Comparison of ENCODE assay signal across 11 cellular contexts in the genomic region with DNA sequence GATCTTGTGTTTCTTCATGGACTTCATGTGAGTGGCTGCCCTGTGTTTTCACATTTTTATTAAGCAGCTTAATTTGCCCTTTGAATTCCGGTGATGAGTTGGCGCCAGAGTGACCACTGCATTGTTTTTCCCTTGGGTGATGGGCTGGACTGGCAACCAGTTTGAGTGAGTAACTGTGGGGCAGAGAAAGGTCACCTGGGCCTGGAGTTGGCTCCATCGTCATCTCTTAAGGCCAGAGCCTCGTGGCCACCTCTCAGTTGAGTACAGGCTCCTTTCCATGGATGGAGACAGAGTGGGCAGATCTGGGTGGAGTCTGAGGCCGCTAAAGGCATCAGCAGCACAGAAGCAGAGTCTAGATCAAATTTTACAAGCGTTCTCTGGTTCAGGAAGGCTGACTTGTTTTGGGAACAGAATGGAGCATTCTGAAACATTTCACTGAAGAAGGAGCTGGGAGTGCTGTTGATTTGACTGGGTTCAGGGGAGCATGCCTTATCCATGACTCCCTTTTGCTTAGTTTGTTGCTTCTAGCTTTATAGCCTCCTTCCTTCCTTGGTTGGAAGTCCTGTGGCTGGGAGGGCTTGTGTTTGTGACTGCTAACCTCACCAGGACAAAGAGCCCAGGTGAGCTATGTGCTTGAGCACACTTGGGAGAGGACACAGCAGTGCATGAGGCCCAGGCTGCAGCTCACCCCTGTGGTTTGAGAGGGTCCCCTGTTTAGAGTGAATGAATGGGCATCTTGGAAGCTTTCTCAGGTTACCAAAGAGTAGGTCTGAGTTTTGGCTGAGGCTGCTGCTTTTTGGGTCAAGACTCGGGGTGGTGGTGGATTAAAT. TPM values are rescaled to one million over a fixed set of nuclear protein-coding genes. Genes with fewer than 3 reads are reported as not detected.
DNase-seq lines count a peak whose midpoint lies in the region; ATAC-seq and TF ChIP-seq lines count a peak whose summit lies in the region.
"Had no signal": no experiment of that assay in that cellular context is flagged by ENCODE, and none has a peak within 500 bp of the region (broad histone marks: within the 10 kb centered on the region; RNA-seq: fewer than 3 reads in every experiment).

No MANE protein-coding gene starts in this region.

- POLR2A ChIA-PET in PC-9 (lab: Charles Lee; ENCODE audit: unreplicated experiment): no interaction called here

- H3K4me1 Mint-ChIP-seq in Calu3 (ENCODE audit: low read depth, unreplicated experiment): peaks cover 55% of the 10 kb centered on the region

- peaks cover 48% of the 10 kb centered on the region for H3K4me1 ChIP-seq in PC-9 (replicated peaks; ENCODE audit: insufficient read depth)

- TF ChIP-seq CTCF in Calu3 (IDR thresholded peaks at IDR 0.05; ENCODE audit: unreplicated experiment) (no peak), PC-9 (conservative IDR thresholded peaks at IDR 0.05) (no peak), fibroblast of mammary gland (conservative IDR thresholded peaks at IDR 0.05; ENCODE audit: control insufficient read depth, insufficient read depth, low read depth, low read length) (no peak)

- H3K27me3 ChIP-seq in PC-9 (ENCODE audit: insufficient read depth, low read depth): no peaks in the 10 kb centered on the region
- H3K27me3 ChIP-seq: suprapubic skin had no signal

- DNase-seq in Calu3 (peak; percentile 21), PC-9 (peak in 1 of 2 experiments; percentile 57), fibroblast of mammary gland (ENCODE audit: low read depth) (peak; percentile 64), pulmonary artery endothelial cell (ENCODE audit: low read depth, low spot score) (peak; percentile 64), COLO829 (ENCODE audit: low spot score) (no peak), erythroblast (lab: John Stamatoyannopoulos, UW) (no peak)
- DNase-seq: activated CD4-positive, alpha-beta memory T cell treated with anti-CD3 and anti-CD28 coated beads, Interleukin-2, amount 10 ng/mL, durations not matched to agents 7 days and 5 days; activated naive CD4-positive, alpha-beta T cell treated with Interleukin-2 at 50 U/mL for 16 hours had no signal

- peaks cover 52% of the 10 kb centered on the region for H3K36me3 Mint-ChIP-seq in Calu3 (ENCODE audit: insufficient read depth, unreplicated experiment)

- H3K27me3 Mint-ChIP-seq in Calu3 (ENCODE audit: unreplicated experiment): no peaks in the 10 kb centered on the region
- H3K27me3 Mint-ChIP-seq: activated CD4-positive, alpha-beta memory T cell treated with anti-CD3 and anti-CD28 coated beads, Interleukin-2, amount 10 ng/mL, durations not matched to agents 7 days and 5 days had no signal

- peaks cover 96% of the 10 kb centered on the region for H3K79me2 ChIP-seq in PC-9 (ENCODE audit: low read depth)

- no peak overlapping the region for H3K27ac Mint-ChIP-seq in Calu3 (ENCODE audit: unreplicated experiment)
- H3K27ac Mint-ChIP-seq: activated CD4-positive, alpha-beta memory T cell treated with anti-CD3 and anti-CD28 coated beads, Interleukin-2, amount 10 ng/mL, durations not matched to agents 7 days and 5 days had no signal

- peaks cover 5% of the 10 kb centered on the region; the same call in 1 of the 2 replicates for H3F3A ChIP-seq in PC-9 (ENCODE audit: insufficient read depth, low read depth)

- CTCF ChIA-PET in Calu3 (lab: Charles Lee) (no interaction called here), PC-9 (lab: Charles Lee) (no interaction called here)

- no peak overlapping the region for H3K4me3 ChIP-seq in PC-9
- no peak overlapping the region for H3K4me3 ChIP-seq in fibroblast of mammary gland (ENCODE audit: control insufficient read depth, low read depth, low read length)
- H3K4me3 ChIP-seq: suprapubic skin had no signal

- H3K9me2 ChIP-seq in PC-9 (ENCODE audit: insufficient read depth): no peaks in the 10 kb centered on the region

- no peaks in the 10 kb centered on the region for H3K9me3 ChIP-seq in PC-9 (ENCODE audit: insufficient read depth, low read depth)
- H3K9me3 ChIP-seq: suprapubic skin had no signal

- no peak for ATAC-seq in GM21526 (IDR thresholded peaks at IDR 0.05; ENCODE audit: low FRiP score, unreplicated experiment)

- peak overlapping the region; percentile 23; the same call in 1 of the 2 replicates for H3K27ac ChIP-seq in PC-9
- H3K27ac ChIP-seq: suprapubic skin had no signal

- 0 out of 2 replicates have a peak overlapping the region, but pooled peaks have one; percentile 16 for H3K4me2 ChIP-seq in PC-9

- peaks cover 5% of the 10 kb centered on the region; the same call in 1 of the 2 replicates for H3K36me3 ChIP-seq in PC-9 (ENCODE audit: low read depth)
- H3K36me3 ChIP-seq: suprapubic skin had no signal

- H3K9me3 Mint-ChIP-seq in Calu3 (ENCODE audit: low read depth, unreplicated experiment): no peaks in the 10 kb centered on the region
- H3K9me3 Mint-ChIP-seq: activated CD4-positive, alpha-beta memory T cell treated with anti-CD3 and anti-CD28 coated beads, Interleukin-2, amount 10 ng/mL, durations not matched to agents 7 days and 5 days had no signal

- intact Hi-C loops in Calu3 (cut with micrococcal nuclease; ENCODE audit: unreplicated experiment) (loop anchor here (10.0 kb wide), 1 partner anchor 57 kb away; no protein-coding TSS in a partner anchor), PC-9 (cut with micrococcal nuclease; ENCODE audit: unreplicated experiment) (no loop called here)

- H3K4me3 Mint-ChIP-seq in Calu3 (ENCODE audit: low read depth, unreplicated experiment): peak overlapping the region; percentile 12
- H3K4me3 Mint-ChIP-seq: activated CD4-positive, alpha-beta memory T cell treated with anti-CD3 and anti-CD28 coated beads, Interleukin-2, amount 10 ng/mL, durations not matched to agents 7 days and 5 days had no signal

- peaks cover 44% of the 10 kb centered on the region for H4K20me1 ChIP-seq in PC-9 (ENCODE audit: insufficient read depth)

- no peak overlapping the region for H2AFZ ChIP-seq in PC-9

- TF ChIP-seq POLR2A in erythroblast (IDR thresholded peaks at IDR 0.05; ENCODE audit: low read length): no peak

- BruUV-seq in Calu3 (replicated peaks; lab: Mats Ljungman, UMichigan) (no TSS peak), PC-9 (replicated peaks; lab: Mats Ljungman, UMichigan) (no TSS peak)

RNA-seq across cellular contexts. Expression of gene BCR, which starts 7.8 kb away (rescaled TPM):
- total RNA-seq in Calu3 (2022) (83.6 and 91.0 TPM in 2 replicates), PC-9 (2021) (47.8 and 54.9 TPM in 2 replicates), pulmonary artery endothelial cell (131 and 165 TPM in 2 replicates)

RNA-seq across cellular contexts. Expression of gene RAB36, which starts 42.8 kb away (rescaled TPM):
- 2.1 and 2.6 TPM in 2 replicates for total RNA-seq in Calu3 (2022)
- total RNA-seq in PC-9 (2021): 5.8 and 6.8 TPM in 2 replicates
- total RNA-seq in pulmonary artery endothelial cell: 0.74 and 2.0 TPM in 2 replicates
- total RNA-seq: T-helper 1 cell treated with Interleukin-12 subunit alpha and Interleukin-12 subunit beta and Interleukin-4 antibody, amounts not matched to agents 30 ng/mL and 1 ng/mL, for 36 hours had no signal

RNA-seq across cellular contexts. Expression of gene RSPH14, which starts 46.3 kb away (rescaled TPM):
- total RNA-seq in Calu3 (2022): not detected in 2 replicates
- total RNA-seq in PC-9 (2021): 0.28 TPM in 1 of 2 replicates, not detected in the other
- 0.07 and 0.20 TPM in 2 replicates for total RNA-seq in pulmonary artery endothelial cell
- total RNA-seq: activated CD4-positive, alpha-beta memory T cell treated with anti-CD3 and anti-CD28 coated beads, Interleukin-2, amount 10 ng/mL, durations not matched to agents 7 days and 5 days; T-helper 1 cell treated with Interleukin-12 subunit alpha and Interleukin-12 subunit beta and Interleukin-4 antibody, amounts not matched to agents 30 ng/mL and 1 ng/mL, for 36 hours had no signal

Comparison
In these comparisons a context has a peak if more than half of its experiments do, and no peak if none do; other contexts are left out.
1. DNase-seq: peak in Calu3 (single experiment), fibroblast of mammary gland (single experiment) and pulmonary artery endothelial cell (single experiment); none in COLO829 (single experiment) and erythroblast (0 of 2).